ENCODE assay signal across 24 cellular contexts in the genomic region with DNA sequence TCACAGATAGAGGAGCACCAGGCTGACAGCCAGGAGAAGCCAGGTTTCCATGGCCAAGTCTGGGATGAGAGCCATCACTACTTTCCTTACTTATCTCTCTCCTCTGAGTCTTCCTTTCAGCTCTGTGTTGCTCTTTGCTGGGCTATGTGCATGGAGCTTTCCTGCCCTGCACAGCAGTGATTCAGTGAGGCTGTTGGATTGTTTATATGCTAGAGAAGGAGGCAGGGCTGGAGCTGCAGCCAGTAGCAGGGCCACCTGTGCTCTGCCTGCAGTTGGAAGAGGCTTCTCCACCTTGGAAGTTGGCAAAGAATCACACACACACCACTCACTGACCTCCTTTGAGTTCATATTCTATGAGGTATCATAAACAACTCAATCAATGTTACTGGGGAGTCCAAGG. TPM values are rescaled to one million over a fixed set of nuclear protein-coding genes. Genes with fewer than 3 reads are reported as not detected.
DNase-seq lines count a peak whose midpoint lies in the region; ATAC-seq, FAIRE-seq and TF ChIP-seq lines count a peak whose summit lies in the region.
"Had no signal": no experiment of that assay in that cellular context is flagged by ENCODE, and none has a peak within 500 bp of the region (broad histone marks: within the 10 kb centered on the region; RNA-seq: fewer than 3 reads in every experiment).

Gene CYP3A4, minus strand, starts transcription at position 178 of the 400 bp plus-strand sequence. Its CDS starts 103 bp downstream, at position 75.

- DNase-seq in HepG2 (ENCODE audit: low spot score) (no peak), left lobe of liver (ENCODE audit: low spot score) (peak; percentile 69), gastrocnemius medialis (no peak), tibial artery (no peak), T-helper 17 cell (no peak)
- no peak for DNase-seq in activated CD8-positive, alpha-beta memory T cell treated with anti-CD3 and anti-CD28 coated beads, Interleukin-2, amount 50 U/mL, for 48 hours
- DNase-seq: AML-193, DMS79 treated with DMSO at 0.1 percent for 48 hours, H9, Karpas-422, MM.1S, NCI-H1092 treated with DMSO at 0.1 percent for 48 hours, NCI-H1694, NCI-H2081 treated with DMSO at 0.1 percent for 48 hours had no signal

- peak within 1 kb of the TSS; percentile 4 to 98 for H3K9ac ChIP-seq in liver (ENCODE audit: low read depth in 1 of 2, low read length in 2 of 2)
- H3K9ac ChIP-seq in HepG2 (ENCODE audit: insufficient read depth, low read depth, low read length) = no peak within 1 kb of the TSS

- CTCF ChIA-PET in HepG2 (lab: Yijun Ruan, JAX; ENCODE audit: low intra/inter-chr PET ratio, low total read pairs) = no interaction called here

- H2AFZ ChIP-seq in HepG2 (ENCODE audit: low read length) = no peak within 1 kb of the TSS

- peaks cover 2 to 7% (median 3%) of the 10 kb centered on the region in 4 donors for H3K4me1 ChIP-seq in liver (ENCODE audit: control insufficient read depth in 4 of 4, insufficient read depth in 4 of 4, low read length in 3 of 4)
- H3K4me1 ChIP-seq in HepG2 (ENCODE audit: insufficient read depth, low read length) = peaks cover 35% of the 10 kb centered on the region
- peaks cover 12 to 25% of the 10 kb centered on the region in 2 donors for H3K4me1 ChIP-seq in gastrocnemius medialis
- H3K4me1 ChIP-seq in tibial artery = no peaks in the 10 kb centered on the region

- peak within 1 kb of the TSS; percentile 33 to 72 (median 51) for H3K4me3 ChIP-seq in liver (ENCODE audit: low read depth in 1 of 3, low read length in 3 of 3)
- H3K4me3 ChIP-seq in HepG2 (replicated peaks in 1 of 3; ENCODE audit: insufficient read depth in 1 of 3, low read depth in 2 of 3, low read length in 3 of 3) = no peak within 1 kb of the TSS
- no peak within 1 kb of the TSS for H3K4me3 ChIP-seq in gastrocnemius medialis
- H3K4me3 ChIP-seq in tibial artery = no peak within 1 kb of the TSS

- TF ChIP-seq EP300 in HepG2 (IDR thresholded peaks at IDR 0.05; ENCODE audit: low read depth in 2 of 2, low read length in 2 of 2) (no peak), HepG2 (CRISPR knock-in tag; IDR thresholded peaks at IDR 0.05; ENCODE audit: borderline replicate concordance) (no peak)

- in situ Hi-C loops in HepG2 (cut with HindIII; ENCODE audit: extremely low pct_ligation_motif_present, low pct_unique_long_range_greater_than_20kb) (no loop called here), gastrocnemius medialis (cut with MboI; ENCODE audit: low sequenced_read_pairs in 4 of 4) (no loop called here)

- TF ChIP-seq CTCF in liver (IDR thresholded peaks at IDR 0.05; ENCODE audit: low read depth, low read length, missing input control) (no peak), HepG2 (CRISPR knock-in tag; IDR thresholded peaks at IDR 0.05) (no peak), gastrocnemius medialis (IDR thresholded peaks at IDR 0.05 in 4 of 5, conservative IDR thresholded peaks at IDR 0.05 in 1 of 5) (no peak), tibial artery (IDR thresholded peaks at IDR 0.05) (no peak)

- H3K27me3 ChIP-seq in liver (ENCODE audit: control insufficient read depth in 4 of 4, insufficient read depth in 4 of 4, low read length in 3 of 4) (no peaks in the 10 kb centered on the region), HepG2 (ENCODE audit: control insufficient read depth in 1 of 2, insufficient read depth in 2 of 2, low read length in 2 of 2) (no peaks in the 10 kb centered on the region), gastrocnemius medialis (no peaks in the 10 kb centered on the region), tibial artery (no peaks in the 10 kb centered on the region)

- H3K36me3 Mint-ChIP-seq in T-helper 17 cell (ENCODE audit: low read depth) = peaks cover 3% of the 10 kb centered on the region

- H3K79me2 ChIP-seq in HepG2 (ENCODE audit: insufficient read depth, low read length) = no peaks in the 10 kb centered on the region

- H3K4me1 Mint-ChIP-seq in T-helper 17 cell = no peaks in the 10 kb centered on the region
- H3K4me1 Mint-ChIP-seq: IgD-negative memory B cell had no signal

- H3K36me3 ChIP-seq in liver (ENCODE audit: control insufficient read depth in 4 of 4, insufficient read depth in 3 of 4, low read depth in 1 of 4, low read length in 3 of 4) = no peaks in the 10 kb centered on the region
- H3K36me3 ChIP-seq in HepG2 (replicated peaks in 1 of 2; ENCODE audit: control insufficient read depth in 1 of 2, insufficient read depth in 2 of 2, low read length in 2 of 2) = no peaks in the 10 kb centered on the region
- no peaks in the 10 kb centered on the region for H3K36me3 ChIP-seq in gastrocnemius medialis
- no peaks in the 10 kb centered on the region for H3K36me3 ChIP-seq in tibial artery

- no peaks in the 10 kb centered on the region for H4K20me1 ChIP-seq in HepG2 (ENCODE audit: insufficient read depth, low read length)

- H3K27ac ChIP-seq in liver (ENCODE audit: low read depth in 1 of 2, low read length in 2 of 2) = peak within 1 kb of the TSS; percentile 60 to 81
- no peak within 1 kb of the TSS for H3K27ac ChIP-seq in HepG2 (ENCODE audit: extremely low read length, insufficient read depth, low read length)
- H3K27ac ChIP-seq in gastrocnemius medialis = no peak within 1 kb of the TSS
- H3K27ac ChIP-seq in tibial artery = no peak within 1 kb of the TSS
- H3K27ac ChIP-seq: 22Rv1, C4-2B had no signal

- no peak within 1 kb of the TSS for H3K4me2 ChIP-seq in HepG2 (ENCODE audit: low read depth, low read length)

- H3K27ac Mint-ChIP-seq in T-helper 17 cell = no peak within 1 kb of the TSS
- H3K27ac Mint-ChIP-seq: H9, IgD-negative memory B cell had no signal

- FAIRE-seq in HepG2 (lab: Jason Lieb, UNC) = no peak
- FAIRE-seq: HTR-8/SVneo, RCC 7860 had no signal

- POLR2A ChIA-PET in HepG2 (lab: Yijun Ruan, JAX) = no interaction called here

- TF ChIP-seq RAD21 in liver (IDR thresholded peaks at IDR 0.05) (peak in 1 of 2 donors; percentile 4), HepG2 (CRISPR knock-in tag; IDR thresholded peaks at IDR 0.05) (no peak)

- H3K4me3 Mint-ChIP-seq in T-helper 17 cell = no peak within 1 kb of the TSS
- H3K4me3 Mint-ChIP-seq: H9, IgD-negative memory B cell had no signal

- TF ChIP-seq POLR2A in HepG2 (IDR thresholded peaks at IDR 0.05; ENCODE audit: insufficient read depth in 1 of 2, low read depth in 2 of 2, low read length in 2 of 2) (no peak), gastrocnemius medialis (IDR thresholded peaks at IDR 0.05) (no peak)

- ATAC-seq in HepG2 (no peak), left lobe of liver (peak; percentile 73), gastrocnemius medialis (peak; percentile 56 to 62), HG03521 (IDR thresholded peaks at IDR 0.05; ENCODE audit: unreplicated experiment) (no peak), T-helper 17 cell (no peak)
- ATAC-seq: Right ventricle myocardium inferior had no signal

- BruUV-seq in HepG2 (replicated peaks; lab: Mats Ljungman, UMichigan) = no TSS peak

- H3K27me3 Mint-ChIP-seq in T-helper 17 cell = peaks cover 30% of the 10 kb centered on the region

- intact Hi-C loops in HepG2 (cut with micrococcal nuclease; ENCODE audit: unreplicated experiment) = no loop called here
- intact Hi-C loops in gastrocnemius medialis (cut with DNase I; ENCODE audit: low total_unique reads) = no loop called here
- intact Hi-C loops in tibial artery (cut with DNase I; ENCODE audit: low total_unique reads) = no loop called here

- H3K9me3 ChIP-seq in liver (ENCODE audit: control insufficient read depth in 4 of 4, low read length in 3 of 4) (no peaks in the 10 kb centered on the region), HepG2 (ENCODE audit: low read length) (no peaks in the 10 kb centered on the region), gastrocnemius medialis (no peaks in the 10 kb centered on the region), tibial artery (no peaks in the 10 kb centered on the region), T-helper 17 cell (ENCODE audit: control insufficient read depth, low read length, poor library complexity, severe bottlenecking) (no peaks in the 10 kb centered on the region)

TF ChIP-seq in liver, 16 proteins besides CTCF, POLR2A, EP300 and RAD21 (continues in another document):
- TF ChIP-seq FOXA2 (IDR thresholded peaks at IDR 0.05) (no peak), YY1 (IDR thresholded peaks at IDR 0.05) (peak; percentile 28), EGR1 (IDR thresholded peaks at IDR 0.05; ENCODE audit: low read depth in 2 of 2) (no peak), SP1 (IDR thresholded peaks at IDR 0.05) (peak; percentile 50)

TF ChIP-seq in HepG2, 621 proteins besides CTCF, POLR2A, EP300 and RAD21 (continues in another document):
- TF ChIP-seq NR2F6 (IDR thresholded peaks at IDR 0.05) = no peak
- no peak for TF ChIP-seq NR2F6 (CRISPR knock-in tag; IDR thresholded peaks at IDR 0.05)
- TF ChIP-seq ZNF205 (CRISPR knock-in tag; IDR thresholded peaks at IDR 0.05) = no peak
- TF ChIP-seq CREM (IDR thresholded peaks at IDR 0.05) = no peak
- no peak for TF ChIP-seq CREM (CRISPR knock-in tag; IDR thresholded peaks at IDR 0.05)

RNA-seq across cellular contexts. Expression of gene CYP3A4, which starts in this region (rescaled TPM):
- total RNA-seq in liver (100 to 1,000 TPM in 1 of 2 donors, under 1 TPM in 1; 0.51 to 138 TPM), HepG2 (2016; rRNA removed; fragmentation: Illumina TruSeq; extraction: Trizol) (0.11 and 0.35 TPM in 2 replicates), left lobe of liver (1,005 TPM), gastrocnemius medialis (100 to 1,000 TPM in 1 of 4 donors, 1 to 10 TPM in 1, under 1 TPM in 1, not detected in 1; 0.71 to 107 (median 2.2) TPM), T-helper 17 cell (not detected)
- polyA plus RNA-seq in liver (1,000 to 10,000 TPM in 1 of 2 donors, 100 to 1,000 TPM in 1; 440 to 1,082 TPM), HepG2 (2011; rRNA removed) (0.07 and 0.24 TPM in 2 replicates)
- total RNA-seq in HepG2 (2016; cell fraction: cytosol; rRNA removed; fragmentation: Illumina TruSeq; extraction: Trizol; ENCODE audit: low read depth) = 0.09 TPM in 1 of 2 replicates, not detected in the other
- total RNA-seq in HepG2 (2016; cell fraction: insoluble cytoplasmic fraction; rRNA removed; fragmentation: Illumina TruSeq; extraction: Trizol) = 0.17 and 0.18 TPM in 2 replicates
- total RNA-seq in HepG2 (2016; cell fraction: membrane; rRNA removed; fragmentation: Illumina TruSeq; extraction: Trizol) = 0.25 and 0.28 TPM in 2 replicates
- 0.53 TPM in 1 of 2 replicates, not detected in the other for total RNA-seq in HepG2 (2016; cell fraction: nucleus; rRNA removed; fragmentation: Illumina TruSeq; extraction: Trizol)
- 0.07 and 0.10 TPM in 2 replicates for polyA plus RNA-seq in HepG2 (2011; cell fraction: cytosol; rRNA removed)
- 0.13 and 0.28 TPM in 2 replicates for polyA plus RNA-seq in HepG2 (2011; cell fraction: nucleus; rRNA removed)
- 0.32 and 0.55 TPM in 2 replicates for polyA plus RNA-seq in HepG2 (2012)
- polyA plus RNA-seq in HepG2 (2016; cell fraction: cytosol; fragmentation: Illumina TruSeq; extraction: Trizol; ENCODE audit: low read depth) = 0.09 TPM in 1 of 2 replicates, not detected in the other
- 0.21 and 0.24 TPM in 2 replicates for polyA plus RNA-seq in HepG2 (2016; cell fraction: insoluble cytoplasmic fraction; fragmentation: Illumina TruSeq; extraction: Trizol; ENCODE audit: low read depth)
- 0.07 and 0.09 TPM in 2 replicates for polyA plus RNA-seq in HepG2 (2016; cell fraction: membrane; fragmentation: Illumina TruSeq; extraction: Trizol; ENCODE audit: low read depth)
- 0.31 and 0.35 TPM in 2 replicates for polyA plus RNA-seq in HepG2 (2016; cell fraction: nucleus; fragmentation: Illumina TruSeq; extraction: Trizol; ENCODE audit: insufficient read depth, low read depth)
- 0.08 TPM in 1 of 2 replicates, not detected in the other for polyA minus RNA-seq in HepG2 (2011; rRNA and poly(A)+ RNA removed; ENCODE audit: low replicate concordance)
- polyA minus RNA-seq in HepG2 (2011; cell fraction: cytosol; rRNA and poly(A)+ RNA removed) = not detected in 2 replicates
- 0.75 TPM in 1 of 2 replicates, not detected in the other for polyA minus RNA-seq in HepG2 (2011; cell fraction: nucleus; rRNA and poly(A)+ RNA removed)
- total RNA-seq: H9, NCI-H460, Right ventricle myocardium inferior, SK-MEL-5 had no signal
- polyA plus RNA-seq: IgD-negative memory B cell had no signal

Comparison
In these comparisons a context has a peak if more than half of its experiments do, and no peak if none do; other contexts are left out.
1. RNA of gene CYP3A4 (polyA plus RNA-seq): 440 to 1,082 TPM in liver; 0.07 to 0.55 TPM in HepG2; every median in the first group is over 100 times any median in the second.
2. H3K27ac ChIP-seq: peak in liver (2 of 2); none in HepG2 (single experiment), gastrocnemius medialis (0 of 4) and tibial artery (0 of 2).
3. H3K4me3 ChIP-seq: peak in liver (3 of 3); none in HepG2 (0 of 3), gastrocnemius medialis (0 of 4) and tibial artery (0 of 2).
4. ATAC-seq: peak in left lobe of liver (single experiment) and gastrocnemius medialis (2 of 2); none in HepG2 (single experiment), HG03521 (single experiment) and T-helper 17 cell (single experiment).